16 cellular contexts compared by ENCODE assay signal in the genomic region with DNA sequence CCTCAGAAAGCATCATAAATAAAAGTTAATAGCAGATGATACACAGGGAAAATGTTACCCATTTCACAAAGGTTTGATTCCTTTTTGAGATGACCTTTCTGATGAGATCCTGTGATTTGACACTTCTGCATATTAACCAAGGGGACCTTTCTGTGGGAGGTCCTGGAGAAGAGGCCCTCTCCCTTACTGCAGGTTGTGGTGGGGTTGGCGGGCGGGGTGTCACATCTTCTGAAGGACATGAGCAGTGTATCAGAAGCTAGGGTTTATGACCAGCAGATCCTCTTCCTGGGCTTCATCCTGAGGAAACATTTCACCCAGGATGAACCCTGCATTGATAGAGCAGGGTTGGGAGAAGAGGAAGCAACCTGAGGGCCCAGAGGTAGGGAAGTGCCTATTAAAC.
"Had no signal": no experiment of that assay in that cellular context is flagged by ENCODE, and none has a peak within 500 bp of the region (broad histone marks: within the 10 kb centered on the region; RNA-seq: fewer than 3 reads in every experiment).

No MANE protein-coding gene starts in this region.

- H3K4me1 Mint-ChIP-seq: nephron progenitor cell had no signal

- H3K4me3 ChIP-seq: hepatocyte, lung, psoas muscle, right lobe of liver had no signal

- H3K9me3 Mint-ChIP-seq: nephron progenitor cell; stimulated activated effector memory CD8-positive, alpha-beta T cell treated with anti-CD3 and anti-CD28 coated beads, Interleukin-12 subunit alpha, Interleukin-12 subunit beta, amount 100 ng/mL, for 72 hours had no signal

- H3K4me3 Mint-ChIP-seq: nephron progenitor cell; stimulated activated effector memory CD8-positive, alpha-beta T cell treated with anti-CD3 and anti-CD28 coated beads, Interleukin-12 subunit alpha, Interleukin-12 subunit beta, amount 100 ng/mL, for 72 hours had no signal

- H3K4me1 ChIP-seq: right lobe of liver had no signal

- H3K9me3 ChIP-seq: psoas muscle, right lobe of liver had no signal

- H3K27me3 ChIP-seq: foreskin keratinocyte, hepatocyte, right lobe of liver had no signal

- DNase-seq: dermis blood vessel endothelial cell; foreskin keratinocyte; left colon; left ventricle myocardium superior; mesenchymal stem cell; midbrain; nephron progenitor cell; psoas muscle; retina; right lobe of liver; stimulated activated CD4-positive, alpha-beta T cell treated with anti-CD3 and anti-CD28 coated beads, Interleukin-4, amount 100 ng/mL, for 1 hour; stimulated activated CD8-positive, alpha-beta memory T cell treated with anti-CD3 and anti-CD28 coated beads, Interleukin-4, amount 100 ng/mL, for 48 hours; trophoblast cell had no signal

- H3K27ac ChIP-seq: foreskin keratinocyte, psoas muscle, right lobe of liver had no signal

- ATAC-seq: foreskin keratinocyte; left colon; left ventricle myocardium superior; psoas muscle; right lobe of liver; stimulated activated effector memory CD8-positive, alpha-beta T cell treated with anti-CD3 and anti-CD28 coated beads, Interleukin-12 subunit alpha, Interleukin-12 subunit beta, amount 100 ng/mL, for 72 hours had no signal

- H3K27ac Mint-ChIP-seq: nephron progenitor cell; stimulated activated effector memory CD8-positive, alpha-beta T cell treated with anti-CD3 and anti-CD28 coated beads, Interleukin-12 subunit alpha, Interleukin-12 subunit beta, amount 100 ng/mL, for 72 hours had no signal
